Comparison of ENCODE assay signal across 8 cellular contexts in the genomic region with DNA sequence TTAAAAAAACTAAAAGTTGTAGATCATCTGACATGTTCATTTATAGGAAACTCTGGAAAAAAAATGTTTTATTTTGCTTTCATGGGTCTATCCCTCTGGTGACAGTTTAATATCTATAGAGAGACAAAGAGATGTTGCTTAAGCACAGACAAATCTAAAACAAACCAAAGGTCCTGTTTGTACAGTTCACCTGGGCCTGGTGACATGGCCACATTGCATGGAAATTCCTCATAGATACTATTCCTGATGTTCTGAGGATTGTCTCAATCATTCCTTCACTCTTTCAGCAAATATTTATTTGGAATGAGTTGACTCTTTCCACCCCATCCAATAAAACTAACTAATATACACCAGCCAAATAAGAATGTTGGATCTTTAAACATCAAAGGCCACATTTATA.
"Had no signal": no experiment of that assay in that cellular context is flagged by ENCODE, and none has a peak within 500 bp of the region (broad histone marks: within the 10 kb centered on the region; RNA-seq: fewer than 3 reads in every experiment).

No MANE protein-coding gene starts in this region.

- ATAC-seq: GM23338, K562 had no signal

- H3K27ac Mint-ChIP-seq: GM23338, H9 had no signal

- H3K4me3 Mint-ChIP-seq: GM23338, H9 had no signal

- FAIRE-seq: H1, H54, K562 had no signal

- DNase-seq: H9, HCEC 1CT, IMR-90 had no signal

- H3K27ac ChIP-seq: HL-60 had no signal

- H3K4me3 ChIP-seq: GM23338, K562 had no signal

- H3K4me2 ChIP-seq: GM23338 had no signal
